ENCODE assay signal across 8 cellular contexts in the genomic region with DNA sequence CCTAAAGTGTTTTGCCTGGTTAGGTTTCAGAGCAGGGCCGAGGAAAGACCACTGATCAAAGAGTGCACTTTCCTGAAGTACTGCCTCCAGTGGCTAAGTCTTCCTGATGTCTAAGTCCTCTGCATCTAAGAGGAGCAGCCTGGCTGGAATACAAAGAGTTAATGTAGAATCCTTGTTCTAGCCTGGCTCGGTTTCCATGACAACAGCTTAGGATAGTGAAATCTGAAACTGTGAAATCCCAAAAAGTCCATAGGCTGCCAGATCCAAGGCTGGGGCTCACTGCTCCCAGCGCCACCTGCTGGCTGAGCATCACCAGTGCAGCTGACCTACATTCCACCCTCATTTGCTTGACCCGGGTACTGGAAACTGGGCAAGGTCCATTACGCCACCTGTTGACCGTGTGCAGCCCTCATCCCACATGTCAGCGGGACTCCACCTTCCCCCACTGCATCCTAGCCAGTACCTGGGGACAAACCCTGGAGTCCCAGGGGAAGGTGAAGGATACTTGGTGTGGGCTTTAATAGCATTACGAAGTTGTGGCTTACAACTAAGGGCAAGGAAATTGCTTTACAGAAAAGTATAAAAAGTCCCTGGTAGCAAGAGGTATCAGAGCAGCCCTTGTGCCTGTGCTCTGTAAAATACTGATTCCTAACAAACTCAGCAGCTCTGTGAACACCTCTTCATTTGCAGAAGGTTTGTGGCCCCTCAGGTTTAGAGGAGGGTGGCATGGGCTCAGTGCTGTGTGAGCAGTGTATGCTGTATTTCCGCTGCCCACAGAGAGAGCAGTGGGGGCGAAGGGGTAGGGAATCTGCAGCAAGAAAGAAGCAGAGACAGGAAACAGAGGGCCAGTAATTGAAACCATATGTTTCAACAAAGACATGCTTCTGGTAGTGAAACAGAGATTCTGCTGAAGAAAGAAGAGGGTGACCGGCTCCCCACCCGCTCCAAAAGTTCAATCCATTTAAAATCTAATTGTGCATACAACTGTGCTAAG. TPM values are rescaled to one million over a fixed set of nuclear protein-coding genes. Genes with fewer than 3 reads are reported as not detected.
DNase-seq lines count a peak whose midpoint lies in the region; ATAC-seq and TF ChIP-seq lines count a peak whose summit lies in the region.

No MANE protein-coding gene starts in this region.

- H3K9ac ChIP-seq in endodermal cell (ENCODE audit: extremely low read depth, low read length, poor library complexity, severe bottlenecking): no peak overlapping the region

- peak overlapping the region; percentile 69 for H3K27ac ChIP-seq in endodermal cell (ENCODE audit: low read depth, low read length)

- H3K27me3 ChIP-seq in endodermal cell (ENCODE audit: control insufficient read depth, insufficient read depth, low read length, poor library complexity, severe bottlenecking): no peaks in the 10 kb centered on the region

- no peaks in the 10 kb centered on the region for H3K9me3 Mint-ChIP-seq in activated CD8-positive, alpha-beta T cell treated with anti-CD3 and anti-CD28 coated beads, Interleukin-2, amount 10 ng/mL, durations not matched to agents 7 days and 5 days (ENCODE audit: insufficient read depth)
- no peaks in the 10 kb centered on the region for H3K9me3 Mint-ChIP-seq in endodermal cell

- peak; percentile 100 for TF ChIP-seq CTCF in endodermal cell (conservative IDR thresholded peaks at IDR 0.05)

- peaks cover 12% of the 10 kb centered on the region for H3K4me1 ChIP-seq in endodermal cell (ENCODE audit: control insufficient read depth, insufficient read depth, low read length)

- no peaks in the 10 kb centered on the region for H3K27me3 Mint-ChIP-seq in activated CD8-positive, alpha-beta T cell treated with anti-CD3 and anti-CD28 coated beads, Interleukin-2, amount 10 ng/mL, durations not matched to agents 7 days and 5 days (ENCODE audit: low read depth)
- H3K27me3 Mint-ChIP-seq in endodermal cell (ENCODE audit: insufficient read depth): no peaks in the 10 kb centered on the region

- peaks cover 32% of the 10 kb centered on the region for H3K4me1 Mint-ChIP-seq in activated CD8-positive, alpha-beta T cell treated with anti-CD3 and anti-CD28 coated beads, Interleukin-2, amount 10 ng/mL, durations not matched to agents 7 days and 5 days (ENCODE audit: low read depth)
- H3K4me1 Mint-ChIP-seq in endodermal cell: peaks cover 18% of the 10 kb centered on the region

- H3K27ac Mint-ChIP-seq in activated CD8-positive, alpha-beta T cell treated with anti-CD3 and anti-CD28 coated beads, Interleukin-2, amount 10 ng/mL, durations not matched to agents 7 days and 5 days: peak overlapping the region; percentile 75
- peak overlapping the region; percentile 87 for H3K27ac Mint-ChIP-seq in endodermal cell

- peaks cover 93% of the 10 kb centered on the region for H3K36me3 Mint-ChIP-seq in activated CD8-positive, alpha-beta T cell treated with anti-CD3 and anti-CD28 coated beads, Interleukin-2, amount 10 ng/mL, durations not matched to agents 7 days and 5 days (ENCODE audit: low read depth)
- peaks cover 58% of the 10 kb centered on the region for H3K36me3 Mint-ChIP-seq in endodermal cell (ENCODE audit: low read depth)

- CTCF ChIA-PET in activated CD8-positive, alpha-beta T cell treated with anti-CD3 and anti-CD28 coated beads, Interleukin-2, amount 10 ng/mL, durations not matched to agents 7 days and 5 days (lab: Charles Lee): interaction anchor here (1.0 to 5.7 kb wide), 18 partner anchors 10 to 204 kb away, joined by 3 to 64 read pairs (median 6); partner anchors contain the start of genes PCDHGA10, PCDHGA11, PCDHGA12 and PCDHGA3

- POLR2A ChIA-PET in activated CD8-positive, alpha-beta T cell treated with anti-CD3 and anti-CD28 coated beads, Interleukin-2, amount 10 ng/mL, durations not matched to agents 7 days and 5 days (lab: Charles Lee): no interaction called here

- no peak overlapping the region for H3K4me3 Mint-ChIP-seq in activated CD8-positive, alpha-beta T cell treated with anti-CD3 and anti-CD28 coated beads, Interleukin-2, amount 10 ng/mL, durations not matched to agents 7 days and 5 days
- no peak overlapping the region for H3K4me3 Mint-ChIP-seq in endodermal cell

- 39 to 54% methylated on average over 7 to 12 of the region's 12 CpGs for WGBS in endodermal cell (ENCODE audit: insufficient coverage in 1 of 2, insufficient read length in 1 of 2), 2 experiments

- no peak overlapping the region for H3K4me3 ChIP-seq in endodermal cell (ENCODE audit: low read length)

- DNase-seq in COLO668 (lab: John Stamatoyannopoulos, UW; ENCODE audit: unreplicated experiment) (peak; percentile 64), NCI-H526 (lab: John Stamatoyannopoulos, UW) (peak; percentile 55 to 91), endodermal cell (peak; percentile 99), medulla oblongata (ENCODE audit: extremely low spot score) (peak; percentile 94)
- peak; percentile 58 for DNase-seq in activated CD8-positive, alpha-beta T cell treated with anti-CD3 and anti-CD28 coated beads, Interleukin-2, amount 10 ng/mL, durations not matched to agents 7 days and 5 days
- DNase-seq in stimulated activated CD8-positive, alpha-beta memory T cell treated with anti-CD3 and anti-CD28 coated beads, Interleukin-4, amount 100 ng/mL, for 48 hours: peak; percentile 66

- ATAC-seq in GM19463 (IDR thresholded peaks at IDR 0.05; ENCODE audit: unreplicated experiment): peak; percentile 76
- peak; percentile 67 for ATAC-seq in HG03521 (IDR thresholded peaks at IDR 0.05; ENCODE audit: unreplicated experiment)
- ATAC-seq in activated CD8-positive, alpha-beta T cell treated with anti-CD3 and anti-CD28 coated beads, Interleukin-2, amount 10 ng/mL, durations not matched to agents 7 days and 5 days: peak; percentile 75

- no peaks in the 10 kb centered on the region for H3K9me3 ChIP-seq in endodermal cell (ENCODE audit: control insufficient read depth, low read length)

- peaks cover 83% of the 10 kb centered on the region for H3K36me3 ChIP-seq in endodermal cell (ENCODE audit: control insufficient read depth, insufficient read depth, low read length)

RNA-seq across cellular contexts. Expression of gene PCDHGC5, which starts 36.0 kb away (rescaled TPM):
- total RNA-seq in activated CD8-positive, alpha-beta T cell treated with anti-CD3 and anti-CD28 coated beads, Interleukin-2, amount 10 ng/mL, durations not matched to agents 7 days and 5 days: not detected
- 1 to 10 TPM in 1 of 2 donors, under 1 TPM in 1; 0.71 to 1.8 TPM for total RNA-seq in endodermal cell
- polyA plus RNA-seq in endodermal cell (2013, experiment 1 of 2): 1.7 TPM
- polyA plus RNA-seq in endodermal cell (2013, experiment 2 of 2): 1.9 TPM

RNA-seq across cellular contexts. Expression of gene PCDHGC4, which starts 40.1 kb away (rescaled TPM):
- not detected for total RNA-seq in activated CD8-positive, alpha-beta T cell treated with anti-CD3 and anti-CD28 coated beads, Interleukin-2, amount 10 ng/mL, durations not matched to agents 7 days and 5 days
- total RNA-seq in endodermal cell: 1 to 10 TPM; 2.6 to 3.0 TPM
- 22.9 TPM for polyA plus RNA-seq in endodermal cell (2013, experiment 1 of 2)
- 22.7 TPM for polyA plus RNA-seq in endodermal cell (2013, experiment 2 of 2)

RNA-seq across cellular contexts. Expression of gene PCDHGC3, which starts 49.1 kb away (rescaled TPM):
- total RNA-seq in activated CD8-positive, alpha-beta T cell treated with anti-CD3 and anti-CD28 coated beads, Interleukin-2, amount 10 ng/mL, durations not matched to agents 7 days and 5 days: not detected
- 10 to 100 TPM; 13.9 to 27.6 TPM for total RNA-seq in endodermal cell
- polyA plus RNA-seq in endodermal cell (2013, experiment 1 of 2): 56.9 TPM
- polyA plus RNA-seq in endodermal cell (2013, experiment 2 of 2): 55.8 TPM

Comparison
In these comparisons a context has a peak if more than half of its experiments do, and no peak if none do; other contexts are left out.
1. RNA of gene PCDHGC3, which starts 49.1 kb away (total RNA-seq): 13.9 to 27.6 TPM in endodermal cell; not detected in activated CD8-positive, alpha-beta T cell treated with anti-CD3 and anti-CD28 coated beads, Interleukin-2, amount 10 ng/mL, durations not matched to agents 7 days and 5 days; every median in the first group is over 10 times any median in the second.
2. Peak in every context shown above with its lines, with median percentiles within 50 percentile points of each other: DNase-seq and ATAC-seq.